8 cellular contexts compared by ENCODE assay signal in the genomic region with DNA sequence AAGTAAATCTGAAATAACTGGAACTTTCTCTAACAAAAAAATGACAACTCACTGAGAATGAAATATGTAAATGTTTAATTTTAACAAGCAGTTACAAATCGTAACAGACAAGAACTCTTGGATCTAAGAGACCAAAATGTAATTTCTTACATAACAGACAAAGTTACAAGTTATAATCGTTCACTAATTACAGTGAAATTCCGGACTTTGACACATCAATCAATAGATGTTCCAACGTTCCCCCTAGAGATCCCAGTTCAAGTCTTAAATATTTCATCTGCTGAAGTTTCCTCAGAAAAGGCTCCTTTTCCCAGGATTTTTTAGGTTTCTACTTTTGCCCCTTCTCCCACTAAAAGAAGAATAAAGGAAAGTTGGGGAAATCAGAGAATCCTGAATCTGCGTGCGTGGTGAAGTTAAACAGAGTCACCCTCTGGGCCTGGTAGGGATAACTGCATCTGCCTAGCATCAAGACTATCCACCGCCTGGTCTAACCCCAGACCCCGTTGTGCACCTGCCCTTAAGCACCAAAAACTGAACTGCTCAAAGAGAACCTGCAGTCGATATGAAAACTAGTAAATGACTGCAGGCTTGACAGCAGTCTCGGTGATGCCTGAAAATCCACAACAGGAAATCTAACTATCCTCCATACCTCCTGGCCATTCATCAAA. TPM values are rescaled to one million over a fixed set of nuclear protein-coding genes. Genes with fewer than 3 reads are reported as not detected.
A peak's percentile ranks its signal among the peaks of the same experiment; 100 is the strongest.
DNase-seq lines count a peak whose midpoint lies in the region; ATAC-seq and TF ChIP-seq lines count a peak whose summit lies in the region.

No MANE protein-coding gene starts in this region.

- H3K4me3 Mint-ChIP-seq in activated T-cell treated with anti-CD3 and anti-CD28 coated beads, Interleukin-2, amount 50 U/mL, for 4 hours, result peak overlapping the region; percentile 84
- H3K4me3 Mint-ChIP-seq in glutamatergic neuron (ENCODE audit: unreplicated experiment), result peak overlapping the region; percentile 88

- peak overlapping the region; percentile 70 for H3K27ac ChIP-seq in HL-60 (replicated peaks)

- DNase-seq in DMS53 treated with DMSO at 0.1 percent for 48 hours (lab: John Stamatoyannopoulos, UW; ENCODE audit: unreplicated experiment) (peak; percentile 26), DMS53 (lab: John Stamatoyannopoulos, UW) (no peak), HL-60 (ENCODE audit: low read depth in 1 of 2, low spot score in 1 of 2) (no peak), glutamatergic neuron (no peak), skeletal muscle cell (ENCODE audit: low read depth) (no peak), COR-L47 (lab: John Stamatoyannopoulos, UW) (no peak), DMS153 treated with DMSO at 0.1 percent for 48 hours (lab: John Stamatoyannopoulos, UW; ENCODE audit: unreplicated experiment) (no peak)
- DNase-seq in activated T-cell treated with anti-CD3 and anti-CD28 coated beads, Interleukin-2, amount 50 U/mL, for 4 hours, result no peak

- H3K27me3 Mint-ChIP-seq in activated T-cell treated with anti-CD3 and anti-CD28 coated beads, Interleukin-2, amount 50 U/mL, for 4 hours (ENCODE audit: low read depth), result no peaks in the 10 kb centered on the region
- peaks cover 7% of the 10 kb centered on the region for H3K27me3 Mint-ChIP-seq in glutamatergic neuron (ENCODE audit: unreplicated experiment)

- H3K4me3 ChIP-seq in HL-60 (replicated peaks; ENCODE audit: insufficient read depth, low read length) (peak overlapping the region; percentile 71), skeletal muscle cell (ENCODE audit: low read depth, low read length) (peak overlapping the region; percentile 88)

- H3K27ac Mint-ChIP-seq in glutamatergic neuron (ENCODE audit: unreplicated experiment), result peak overlapping the region; percentile 72

- H3K9me3 Mint-ChIP-seq in activated T-cell treated with anti-CD3 and anti-CD28 coated beads, Interleukin-2, amount 50 U/mL, for 4 hours, result no peaks in the 10 kb centered on the region
- peaks cover 7% of the 10 kb centered on the region for H3K9me3 Mint-ChIP-seq in glutamatergic neuron (ENCODE audit: unreplicated experiment)

- no peaks in the 10 kb centered on the region for H3K27me3 ChIP-seq in HL-60 (ENCODE audit: insufficient read depth, poor library complexity, severe bottlenecking)

- peaks cover 62% of the 10 kb centered on the region for H3K4me1 Mint-ChIP-seq in activated T-cell treated with anti-CD3 and anti-CD28 coated beads, Interleukin-2, amount 50 U/mL, for 4 hours (ENCODE audit: low read depth)
- peaks cover 5% of the 10 kb centered on the region for H3K4me1 Mint-ChIP-seq in glutamatergic neuron (ENCODE audit: low read depth, unreplicated experiment)

- TF ChIP-seq CTCF in HL-60 (IDR thresholded peaks at IDR 0.05; ENCODE audit: insufficient read depth, low read length), result no peak
- no peak for TF ChIP-seq CTCF in glutamatergic neuron (IDR thresholded peaks at IDR 0.05; ENCODE audit: partially characterized antibody, unreplicated experiment)

- no peak for ATAC-seq in activated T-cell treated with anti-CD3 and anti-CD28 coated beads, Interleukin-2, amount 50 U/mL, for 4 hours

- H3K36me3 Mint-ChIP-seq in activated T-cell treated with anti-CD3 and anti-CD28 coated beads, Interleukin-2, amount 50 U/mL, for 4 hours (ENCODE audit: insufficient read depth), result peaks cover 22% of the 10 kb centered on the region
- no peaks in the 10 kb centered on the region for H3K36me3 Mint-ChIP-seq in glutamatergic neuron (ENCODE audit: unreplicated experiment)

RNA-seq across cellular contexts. Expression of a gene that starts 2.3 kb away (rescaled TPM):
- 10 to 100 TPM; 29.3 to 37.4 (median 32.8) TPM for total RNA-seq in activated T-cell treated with anti-CD3 and anti-CD28 coated beads, Interleukin-2, amount 50 U/mL, for 4 hours
- total RNA-seq in glutamatergic neuron (ENCODE audit: unreplicated experiment), result 7.4 TPM
